Comparison of ENCODE assay signal across 19 cellular contexts in genomic region chr1:59898927-59899326, GRCh38. TPM values are rescaled to one million over a fixed set of nuclear protein-coding genes. Genes with fewer than 3 reads are reported as not detected.
A peak's percentile ranks its signal among the peaks of the same experiment; 100 is the strongest.
DNase-seq lines count a peak whose midpoint lies in the region; FAIRE-seq and TF ChIP-seq lines count a peak whose summit lies in the region.
"Had no signal": no experiment of that assay in that cellular context is flagged by ENCODE, and none has a peak within 500 bp of the region (broad histone marks: within the 10 kb centered on the region; RNA-seq: fewer than 3 reads in every experiment).

No MANE protein-coding gene starts in this region.

- H3K27me3 ChIP-seq in PC-9 (ENCODE audit: insufficient read depth, low read depth) (no peaks in the 10 kb centered on the region), endodermal cell (ENCODE audit: control insufficient read depth, insufficient read depth, low read length, poor library complexity, severe bottlenecking) (no peaks in the 10 kb centered on the region)
- H3K27me3 ChIP-seq: SJCRH30 had no signal

- H3F3A ChIP-seq in PC-9 (ENCODE audit: insufficient read depth, low read depth): peaks cover under 1% of the 10 kb centered on the region; the same call in 1 of the 2 replicates

- H3K36me3 ChIP-seq in PC-9 (ENCODE audit: low read depth): no peaks in the 10 kb centered on the region
- no peaks in the 10 kb centered on the region for H3K36me3 ChIP-seq in endodermal cell (ENCODE audit: control insufficient read depth, insufficient read depth, low read length)

- H3K4me3 ChIP-seq in AG10803 (ENCODE audit: low read length) (no peak overlapping the region), PC-9 (no peak overlapping the region), choroid plexus epithelial cell (ENCODE audit: low read depth, low read length) (no peak overlapping the region), foreskin fibroblast (ENCODE audit: low read depth in 1 of 2, low read length in 2 of 2) (no peak overlapping the region), endodermal cell (ENCODE audit: low read length) (no peak overlapping the region)
- H3K4me3 ChIP-seq: SJCRH30 had no signal

- H3K4me1 Mint-ChIP-seq in endodermal cell: peaks cover 4% of the 10 kb centered on the region

- no peak overlapping the region for H3K4me3 Mint-ChIP-seq in endodermal cell
- H3K4me3 Mint-ChIP-seq: IgD-negative memory B cell had no signal

- no peak overlapping the region for H2AFZ ChIP-seq in PC-9

- H4K20me1 ChIP-seq in PC-9 (ENCODE audit: insufficient read depth): no peaks in the 10 kb centered on the region

- WGBS in endodermal cell (ENCODE audit: insufficient coverage in 1 of 2, insufficient read length in 1 of 2), 2 experiments: 90% methylated on average over 3 of the region's 3 CpGs; no CpG with 5 or more reads in 1 of the 2 experiments

- CTCF ChIA-PET in PC-9 (lab: Charles Lee): no interaction called here

- POLR2A ChIA-PET in PC-9 (lab: Charles Lee; ENCODE audit: unreplicated experiment): no interaction called here

- FAIRE-seq in HTR-8/SVneo (lab: Jason Lieb, UNC): no peak
- FAIRE-seq: A204.1, H54 had no signal

- H3K9me3 ChIP-seq in PC-9 (ENCODE audit: insufficient read depth, low read depth): no peaks in the 10 kb centered on the region
- H3K9me3 ChIP-seq in endodermal cell (ENCODE audit: control insufficient read depth, low read length): no peaks in the 10 kb centered on the region
- H3K9me3 ChIP-seq: SJCRH30 had no signal

- DNase-seq in AG10803 (ENCODE audit: low read depth): peak; percentile 8
- peak in 1 of 2 experiments; percentile 54 for DNase-seq in PC-9
- DNase-seq in choroid plexus epithelial cell (ENCODE audit: low read depth): peak; percentile 36
- DNase-seq in foreskin fibroblast: peak; percentile 18 to 63
- no peak for DNase-seq in GM20000 (ENCODE audit: low spot score)
- no peak for DNase-seq in endodermal cell
- DNase-seq in OCI-M1 (lab: John Stamatoyannopoulos, UW): no peak
- DNase-seq in HTR-8/SVneo (ENCODE audit: insufficient read length, low spot score): no peak
- DNase-seq: C1 segment of cervical spinal cord; NCI-H1417; NCI-H187 treated with DMSO at 0.1 percent for 48 hours; NCI-H69; NK-92 treated with Interleukin-12 subunit alpha and Interleukin-12 subunit beta, amount 100 ng/mL, for 24 hours; RPMI8226; SJCRH30 had no signal

- H3K9me3 Mint-ChIP-seq in endodermal cell: no peaks in the 10 kb centered on the region
- H3K9me3 Mint-ChIP-seq: IgD-negative memory B cell had no signal

- peak overlapping the region; percentile 18 for H3K4me2 ChIP-seq in PC-9

- H3K9ac ChIP-seq in endodermal cell (ENCODE audit: extremely low read depth, low read length, poor library complexity, severe bottlenecking): no peak overlapping the region

- no peaks in the 10 kb centered on the region for H3K79me2 ChIP-seq in PC-9 (ENCODE audit: low read depth)

- H3K9me2 ChIP-seq in PC-9 (ENCODE audit: insufficient read depth): no peaks in the 10 kb centered on the region

- no peak overlapping the region for H3K27ac Mint-ChIP-seq in endodermal cell
- H3K27ac Mint-ChIP-seq: IgD-negative memory B cell had no signal

- H3K36me3 Mint-ChIP-seq in endodermal cell (ENCODE audit: low read depth): no peaks in the 10 kb centered on the region
- H3K36me3 Mint-ChIP-seq: IgD-negative memory B cell had no signal

- H3K4me1 ChIP-seq in PC-9 (replicated peaks; ENCODE audit: insufficient read depth): peaks cover 20% of the 10 kb centered on the region
- no peaks in the 10 kb centered on the region for H3K4me1 ChIP-seq in endodermal cell (ENCODE audit: control insufficient read depth, insufficient read depth, low read length)

- intact Hi-C loops in PC-9 (cut with micrococcal nuclease; ENCODE audit: unreplicated experiment): loop anchor here (5.0 kb wide), 1 partner anchor 1158 kb away; no protein-coding TSS in a partner anchor

- H3K27ac ChIP-seq in PC-9 (no peak overlapping the region), endodermal cell (ENCODE audit: low read depth, low read length) (no peak overlapping the region)
- H3K27ac ChIP-seq: SJCRH30 had no signal

- TF ChIP-seq CTCF in AG10803 (conservative IDR thresholded peaks at IDR 0.05; ENCODE audit: low read length) (no peak), PC-9 (conservative IDR thresholded peaks at IDR 0.05) (no peak), choroid plexus epithelial cell (conservative IDR thresholded peaks at IDR 0.05; ENCODE audit: low read depth, low read length) (no peak), foreskin fibroblast (IDR thresholded peaks at IDR 0.05; ENCODE audit: low read depth, low read length) (no peak), GM20000 (IDR thresholded peaks at IDR 0.05; ENCODE audit: extremely low read depth, missing control alignments) (no peak), endodermal cell (conservative IDR thresholded peaks at IDR 0.05) (no peak)

- no TSS peak for BruUV-seq in PC-9 (replicated peaks; lab: Mats Ljungman, UMichigan)

- H3K27me3 Mint-ChIP-seq in endodermal cell (ENCODE audit: insufficient read depth): no peaks in the 10 kb centered on the region

RNA-seq across cellular contexts. Expression of gene CYP2J2, which starts 27.6 kb away (rescaled TPM):
- 1.6 and 2.1 TPM in 2 replicates for total RNA-seq in PC-9 (2021)
- under 1 TPM; 0.29 to 0.37 TPM for total RNA-seq in endodermal cell
- 0.53 TPM for polyA plus RNA-seq in endodermal cell (2013, experiment 1 of 2)
- 0.46 TPM for polyA plus RNA-seq in endodermal cell (2013, experiment 2 of 2)
- total RNA-seq: OCI-LY7 had no signal

Comparison
In these comparisons a context has a peak if more than half of its experiments do, and no peak if none do; other contexts are left out.
1. DNase-seq: peak in AG10803 (single experiment), choroid plexus epithelial cell (single experiment) and foreskin fibroblast (2 of 2); none in GM20000 (single experiment), endodermal cell (single experiment), OCI-M1 (single experiment) and HTR-8/SVneo (single experiment).